Comparison of ENCODE assay signal across 11 cellular contexts in genomic region chr1:204041232-204041767, GRCh38. TPM values are rescaled to one million over a fixed set of nuclear protein-coding genes. Genes with fewer than 3 reads are reported as not detected.
A peak's percentile ranks its signal among the peaks of the same experiment; 100 is the strongest.
DNase-seq lines count a peak whose midpoint lies in the region; ATAC-seq and TF ChIP-seq lines count a peak whose summit lies in the region.
"Had no signal": no experiment of that assay in that cellular context is flagged by ENCODE, and none has a peak within 500 bp of the region (broad histone marks: within the 10 kb centered on the region; RNA-seq: fewer than 3 reads in every experiment).

No MANE protein-coding gene starts in this region.

- intact Hi-C loops in stomach (cut with DNase I; ENCODE audit: low total_unique reads): no loop called here
- intact Hi-C loops in left lung (cut with DNase I): no loop called here

- H3K9ac ChIP-seq in GM23248: peak overlapping the region; percentile 78

- TF ChIP-seq EP300 in stomach (IDR thresholded peaks at IDR 0.05): no peak

- H3K4me2 ChIP-seq in GM23248 (ENCODE audit: unreplicated experiment): peak overlapping the region; percentile 61

- peak overlapping the region; percentile 77 for H3K27ac ChIP-seq in GM23248
- H3K27ac ChIP-seq in stomach: peak overlapping the region in 4 of 5 donors; percentile 15 to 72 (median 46)
- H3K27ac ChIP-seq in left lung: no peak overlapping the region

- ATAC-seq in GM18519 (IDR thresholded peaks at IDR 0.05; ENCODE audit: low FRiP score, unreplicated experiment): no peak
- no peak for ATAC-seq in left lung

- H3K9me3 Mint-ChIP-seq in chondrocyte (ENCODE audit: low read depth): no peaks in the 10 kb centered on the region

- H3K9me3 ChIP-seq in GM23248 (ENCODE audit: low read depth): no peaks in the 10 kb centered on the region
- H3K9me3 ChIP-seq in stomach: no peaks in the 10 kb centered on the region
- no peaks in the 10 kb centered on the region for H3K9me3 ChIP-seq in left lung

- WGBS in GM23248 (ENCODE audit: low coverage in 1 of 2, low lambda C conversion rate in 2 of 2, missing lambda C conversion rate in 2 of 2), 2 experiments: 5 to 6% methylated on average over 10 of the region's 10 CpGs
- 46 to 53% (median 51%) methylated on average over 10 of the region's 10 CpGs for WGBS in stomach, 5 donors

- peak overlapping the region; percentile 45 for H3K27ac Mint-ChIP-seq in chondrocyte (ENCODE audit: unreplicated experiment)

- no peaks in the 10 kb centered on the region for H3K36me3 ChIP-seq in GM23248 (ENCODE audit: low read depth)
- H3K36me3 ChIP-seq in stomach: no peaks in the 10 kb centered on the region
- H3K36me3 ChIP-seq in left lung: no peaks in the 10 kb centered on the region

- H2AFZ ChIP-seq in GM23248: peak overlapping the region; percentile 81

- peak; percentile 67 for DNase-seq in GM23248
- DNase-seq in chondrocyte (ENCODE audit: low spot score): no peak
- peak; percentile 62 for DNase-seq in left kidney (ENCODE audit: low read depth, low spot score)
- DNase-seq in stomach: no peak
- DNase-seq in activated CD4-positive, alpha-beta T cell treated with anti-CD3 and anti-CD28 coated beads for 1 hour: no peak
- no peak for DNase-seq in GM10266 (ENCODE audit: extremely low spot score)
- DNase-seq in left lung: no peak
- DNase-seq: Calu3; effector CD8-positive, alpha-beta T cell; stimulated activated CD4-positive, alpha-beta T cell treated with anti-CD3 and anti-CD28 coated beads, Interleukin-4, amount 100 ng/mL, for 4 hours had no signal

- H3K27me3 ChIP-seq in GM23248 (replicated peaks; ENCODE audit: insufficient read depth) (no peaks in the 10 kb centered on the region), stomach (no peaks in the 10 kb centered on the region), left lung (no peaks in the 10 kb centered on the region)

- no peaks in the 10 kb centered on the region for H3K79me2 ChIP-seq in GM23248 (ENCODE audit: insufficient read depth)

- peaks cover 2% of the 10 kb centered on the region for H3K36me3 Mint-ChIP-seq in chondrocyte (ENCODE audit: low read depth)

- in situ Hi-C loops in GM23248 (cut with MboI): no loop called here

- peaks cover 4% of the 10 kb centered on the region for H3K27me3 Mint-ChIP-seq in chondrocyte (ENCODE audit: low read depth)

- H3K4me3 ChIP-seq in GM23248 (peak overlapping the region; percentile 3; the same call in 1 of the 2 replicates), stomach (no peak overlapping the region), left lung (no peak overlapping the region)

- no peaks in the 10 kb centered on the region for H4K20me1 ChIP-seq in GM23248 (ENCODE audit: insufficient read depth)

- TF ChIP-seq CTCF in chondrocyte (IDR thresholded peaks at IDR 0.05) (no peak), stomach (IDR thresholded peaks at IDR 0.05) (no peak), GM10266 (IDR thresholded peaks at IDR 0.05; ENCODE audit: control insufficient read depth, insufficient read depth, low read depth, missing control alignments) (no peak), left lung (IDR thresholded peaks at IDR 0.05) (no peak)

- no peak overlapping the region for H3K4me3 Mint-ChIP-seq in chondrocyte (ENCODE audit: unreplicated experiment)

- no peaks in the 10 kb centered on the region for H3K9me2 ChIP-seq in GM23248 (ENCODE audit: insufficient read depth)

- H3F3A ChIP-seq in GM23248 (ENCODE audit: insufficient read depth): 0 out of 2 replicates have a peak, but pooled peaks cover 3% of the 10 kb centered on the region

- H3K4me1 ChIP-seq in GM23248 (ENCODE audit: insufficient read depth) (peaks cover 16% of the 10 kb centered on the region), stomach (peaks cover 0 to 5% (median 0%) of the 10 kb centered on the region in 4 donors), left lung (no peaks in the 10 kb centered on the region)

- TF ChIP-seq POLR2A in stomach (IDR thresholded peaks at IDR 0.05): no peak

- H3K4me1 Mint-ChIP-seq in chondrocyte (ENCODE audit: low read depth): peaks cover 7% of the 10 kb centered on the region

RNA-seq across cellular contexts. Expression of gene SOX13, which starts 31.6 kb away (rescaled TPM):
- total RNA-seq in GM23248 (2014; rRNA removed; shearing (Covaris generic)): 5.5 and 5.8 TPM in 2 replicates
- polyA plus RNA-seq in GM23248 (2016; fragmentation: Nextera tagmentation; extraction: Ambion mirVana) (3.0 and 3.1 TPM in 2 replicates), stomach (1 to 10 TPM; 4.1 to 7.3 (median 7.2) TPM)
- total RNA-seq in chondrocyte (3.6 to 9.1 TPM (median 7.6 TPM) in 3 replicates), stomach (10 to 100 TPM; 10.5 to 42.6 (median 11.9) TPM), left lung (10 to 100 TPM; 41.7 to 45.0 TPM)

Comparison
In these comparisons a context has a peak if more than half of its experiments do, and no peak if none do; other contexts are left out.
1. DNase-seq: peak in GM23248 (single experiment) and left kidney (single experiment); none in chondrocyte (single experiment), stomach (single experiment), activated CD4-positive, alpha-beta T cell treated with anti-CD3 and anti-CD28 coated beads for 1 hour (single experiment), GM10266 (single experiment) and left lung (0 of 2).
2. H3K27ac ChIP-seq: peak in GM23248 (single experiment) and stomach (4 of 5); none in left lung (0 of 2).